Comparison of ENCODE assay signal across 32 cellular contexts in the genomic region with DNA sequence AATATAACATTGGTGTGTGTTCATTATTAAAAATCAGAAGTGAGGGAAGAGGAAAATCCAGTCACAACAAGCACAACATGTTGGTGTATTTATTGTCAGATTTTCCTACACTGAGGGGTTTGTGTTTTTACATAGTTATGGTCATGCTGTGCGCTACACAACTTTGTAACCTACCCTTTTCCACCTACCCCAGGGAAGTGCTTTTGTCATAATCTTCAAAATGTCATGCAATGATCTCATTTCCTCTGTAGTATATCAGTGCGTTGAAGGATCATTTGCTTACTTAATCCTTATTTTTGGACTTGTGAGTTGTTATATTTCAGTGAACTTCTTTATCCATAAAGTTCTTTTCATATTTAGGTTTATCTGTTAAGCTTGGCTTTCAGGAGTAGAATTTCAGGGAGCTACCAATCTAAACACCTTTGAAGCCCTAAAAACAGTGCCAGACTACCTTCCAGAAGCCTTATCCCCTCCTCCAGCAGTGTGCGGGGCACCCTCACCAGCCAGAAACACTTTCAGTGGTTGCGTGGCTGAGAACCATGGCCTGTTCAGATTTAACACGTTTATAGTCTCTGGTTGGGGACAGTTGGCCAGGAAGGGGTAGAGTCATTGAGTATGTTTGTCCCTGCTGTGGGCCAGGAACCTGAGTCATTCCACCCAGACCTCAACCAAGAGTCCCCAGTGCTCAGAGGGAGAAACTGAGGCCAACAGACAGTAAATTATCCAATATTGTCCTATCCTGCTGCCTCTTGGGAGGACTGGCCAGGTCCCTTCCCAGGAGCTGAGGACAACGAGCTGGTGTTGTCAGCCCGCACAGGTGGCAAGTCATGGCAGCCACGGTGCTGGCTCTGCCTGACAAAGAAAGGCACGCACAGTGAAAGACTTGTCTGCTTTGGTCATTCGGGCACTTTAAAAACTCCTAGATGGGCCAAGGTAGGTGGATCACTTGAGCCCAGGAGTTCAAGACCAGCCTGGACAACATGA. TPM values are rescaled to one million over a fixed set of nuclear protein-coding genes. Genes with fewer than 3 reads are reported as not detected.
DNase-seq lines count a peak whose midpoint lies in the region; ATAC-seq and TF ChIP-seq lines count a peak whose summit lies in the region.
"Had no signal": no experiment of that assay in that cellular context is flagged by ENCODE, and none has a peak within 500 bp of the region (broad histone marks: within the 10 kb centered on the region; RNA-seq: fewer than 3 reads in every experiment).

No MANE protein-coding gene starts in this region.

- no peak for TF ChIP-seq POLR2A in gastrocnemius medialis (IDR thresholded peaks at IDR 0.05)

- POLR2A ChIA-PET in activated CD8-positive, alpha-beta T cell treated with anti-CD3 and anti-CD28 coated beads for 36 hours (lab: Charles Lee): no interaction called here
- POLR2A ChIA-PET in activated CD8-positive, alpha-beta T cell treated with anti-CD3 and anti-CD28 coated beads, Interleukin-2, amount 10 ng/mL, durations not matched to agents 7 days and 5 days (lab: Charles Lee): no interaction called here
- POLR2A ChIA-PET in A673 (lab: Charles Lee; ENCODE audit: low non-redundant PET): no interaction called here

- H3K4me1 ChIP-seq in A673 (ENCODE audit: insufficient read depth, low read length, poor library complexity, severe bottlenecking) (peaks cover 7% of the 10 kb centered on the region), adipocyte (ENCODE audit: control insufficient read depth, insufficient read depth, low read length) (peaks cover 41% of the 10 kb centered on the region), gastrocnemius medialis (peaks cover 39 to 51% of the 10 kb centered on the region in 2 donors)
- H3K4me1 ChIP-seq: ascending aorta, colonic mucosa had no signal

- no peak for TF ChIP-seq CTCF in activated CD8-positive, alpha-beta T cell treated with anti-CD3 and anti-CD28 coated beads for 36 hours (IDR thresholded peaks at IDR 0.05)
- no peak for TF ChIP-seq CTCF in A673 (conservative IDR thresholded peaks at IDR 0.05; ENCODE audit: low read depth, low read length)
- TF ChIP-seq CTCF in gastrocnemius medialis (IDR thresholded peaks at IDR 0.05 in 4 of 5, conservative IDR thresholded peaks at IDR 0.05 in 1 of 5): no peak

- H3K4me1 Mint-ChIP-seq in activated CD8-positive, alpha-beta T cell treated with anti-CD3 and anti-CD28 coated beads for 36 hours (ENCODE audit: low read depth): peaks cover 12% of the 10 kb centered on the region
- H3K4me1 Mint-ChIP-seq in activated CD8-positive, alpha-beta T cell treated with anti-CD3 and anti-CD28 coated beads, Interleukin-2, amount 10 ng/mL, durations not matched to agents 7 days and 5 days (ENCODE audit: low read depth): peaks cover 13% of the 10 kb centered on the region

- no peak overlapping the region for H3K4me3 Mint-ChIP-seq in activated CD8-positive, alpha-beta T cell treated with anti-CD3 and anti-CD28 coated beads for 36 hours
- H3K4me3 Mint-ChIP-seq in activated CD8-positive, alpha-beta T cell treated with anti-CD3 and anti-CD28 coated beads, Interleukin-2, amount 10 ng/mL, durations not matched to agents 7 days and 5 days: no peak overlapping the region
- H3K4me3 Mint-ChIP-seq: activated naive CD4-positive, alpha-beta T cell treated with anti-CD3 and anti-CD28 coated beads, Interleukin-2, amount 50 U/mL, for 24 hours; CD4-positive, alpha-beta T cell; naive B cell had no signal

- CTCF ChIA-PET in activated CD8-positive, alpha-beta T cell treated with anti-CD3 and anti-CD28 coated beads for 36 hours (lab: Charles Lee): interaction anchor here (1.0 kb wide), 1 partner anchor 134 kb away, joined by 3 read pairs; no protein-coding TSS in a partner anchor
- CTCF ChIA-PET in activated CD8-positive, alpha-beta T cell treated with anti-CD3 and anti-CD28 coated beads, Interleukin-2, amount 10 ng/mL, durations not matched to agents 7 days and 5 days (lab: Charles Lee): interaction anchor here (1.1 kb wide), 1 partner anchor 31 kb away, joined by 4 read pairs; no protein-coding TSS in a partner anchor
- CTCF ChIA-PET in A673 (lab: Charles Lee): no interaction called here

- peaks cover 9% of the 10 kb centered on the region for H3K36me3 ChIP-seq in A673 (ENCODE audit: insufficient read depth, low read length, poor library complexity, severe bottlenecking)
- peaks cover 21% of the 10 kb centered on the region for H3K36me3 ChIP-seq in adipocyte (ENCODE audit: control insufficient read depth, insufficient read depth, low read length, severe bottlenecking)
- peaks cover 0 to 14% of the 10 kb centered on the region in 2 donors for H3K36me3 ChIP-seq in gastrocnemius medialis

- peak overlapping the region; percentile 15 for H3K27ac ChIP-seq in A673 (ENCODE audit: low read depth, low read length, poor library complexity, severe bottlenecking)
- H3K27ac ChIP-seq in gastrocnemius medialis: peak overlapping the region; percentile 71 to 83 (median 77)
- H3K27ac ChIP-seq: ascending aorta, colonic mucosa, epithelial cell of prostate, upper lobe of right lung had no signal

- in situ Hi-C loops in gastrocnemius medialis (cut with MboI; ENCODE audit: low sequenced_read_pairs in 4 of 4) (no loop called here), ACHN (cut with HindIII; ENCODE audit: low pct_ligation_motif_present, low pct_unique_long_range_greater_than_20kb, low sequenced_read_pairs) (no loop called here)

- H3K27ac Mint-ChIP-seq in activated CD8-positive, alpha-beta T cell treated with anti-CD3 and anti-CD28 coated beads for 36 hours: peak overlapping the region; percentile 47
- H3K27ac Mint-ChIP-seq in activated CD8-positive, alpha-beta T cell treated with anti-CD3 and anti-CD28 coated beads, Interleukin-2, amount 10 ng/mL, durations not matched to agents 7 days and 5 days: no peak overlapping the region
- H3K27ac Mint-ChIP-seq: activated naive CD4-positive, alpha-beta T cell treated with anti-CD3 and anti-CD28 coated beads, Interleukin-2, amount 50 U/mL, for 24 hours; CD4-positive, alpha-beta T cell had no signal

- H3K9ac ChIP-seq in adipocyte (ENCODE audit: low read length): peak overlapping the region; percentile 60

- H3K4me3 ChIP-seq in A673 (ENCODE audit: low read depth, low read length, poor library complexity, severe bottlenecking): no peak overlapping the region
- no peak overlapping the region for H3K4me3 ChIP-seq in adipocyte (ENCODE audit: low read length)
- no peak overlapping the region for H3K4me3 ChIP-seq in gastrocnemius medialis
- H3K4me3 ChIP-seq: ascending aorta, colonic mucosa, upper lobe of right lung had no signal

- H3K9me3 ChIP-seq in A673 (ENCODE audit: low read depth, low read length, poor library complexity, severe bottlenecking) (no peaks in the 10 kb centered on the region), adipocyte (ENCODE audit: control insufficient read depth, low read length) (no peaks in the 10 kb centered on the region), gastrocnemius medialis (no peaks in the 10 kb centered on the region)
- H3K9me3 ChIP-seq: ascending aorta, colonic mucosa, upper lobe of right lung had no signal

- peaks cover 6% of the 10 kb centered on the region for H3K36me3 Mint-ChIP-seq in activated CD8-positive, alpha-beta T cell treated with anti-CD3 and anti-CD28 coated beads for 36 hours (ENCODE audit: low read depth)
- peaks cover 4% of the 10 kb centered on the region for H3K36me3 Mint-ChIP-seq in activated CD8-positive, alpha-beta T cell treated with anti-CD3 and anti-CD28 coated beads, Interleukin-2, amount 10 ng/mL, durations not matched to agents 7 days and 5 days (ENCODE audit: low read depth)

- no peaks in the 10 kb centered on the region for H3K9me3 Mint-ChIP-seq in activated CD8-positive, alpha-beta T cell treated with anti-CD3 and anti-CD28 coated beads for 36 hours
- H3K9me3 Mint-ChIP-seq in activated CD8-positive, alpha-beta T cell treated with anti-CD3 and anti-CD28 coated beads, Interleukin-2, amount 10 ng/mL, durations not matched to agents 7 days and 5 days (ENCODE audit: insufficient read depth): no peaks in the 10 kb centered on the region
- H3K9me3 Mint-ChIP-seq: activated naive CD4-positive, alpha-beta T cell treated with anti-CD3 and anti-CD28 coated beads, Interleukin-2, amount 50 U/mL, for 24 hours; CD4-positive, alpha-beta T cell; naive B cell had no signal

- intact Hi-C loops in activated CD8-positive, alpha-beta T cell treated with anti-CD3 and anti-CD28 coated beads for 36 hours (cut with micrococcal nuclease): no loop called here
- intact Hi-C loops in A673 (cut with micrococcal nuclease; ENCODE audit: unreplicated experiment) (no loop called here), gastrocnemius medialis (cut with DNase I; ENCODE audit: low total_unique reads) (loop anchor here (2.0 kb wide), 1 partner anchor 39 kb away; no protein-coding TSS in a partner anchor)

- no peaks in the 10 kb centered on the region for H3K27me3 ChIP-seq in A673 (replicated peaks; ENCODE audit: insufficient read depth, low read depth, low read length, poor library complexity)
- no peaks in the 10 kb centered on the region for H3K27me3 ChIP-seq in adipocyte (replicated peaks; ENCODE audit: control insufficient read depth, insufficient read depth, low read length)
- no peaks in the 10 kb centered on the region for H3K27me3 ChIP-seq in gastrocnemius medialis
- H3K27me3 ChIP-seq: ascending aorta, colonic mucosa, upper lobe of right lung had no signal

- no TSS peak for BruUV-seq in A673 (replicated peaks; lab: Mats Ljungman, UMichigan)

- DNase-seq in activated CD8-positive, alpha-beta T cell treated with anti-CD3 and anti-CD28 coated beads for 36 hours: peak; percentile 27
- DNase-seq in activated CD8-positive, alpha-beta T cell treated with anti-CD3 and anti-CD28 coated beads, Interleukin-2, amount 10 ng/mL, durations not matched to agents 7 days and 5 days: no peak
- DNase-seq in A673 (ENCODE audit: low spot score) (no peak), adipocyte (ENCODE audit: low read depth) (no peak), gastrocnemius medialis (no peak), NCI-H2107 (lab: John Stamatoyannopoulos, UW) (no peak), NCI-H1417 (lab: John Stamatoyannopoulos, UW) (no peak), ACHN (no peak)
- DNase-seq: 8988T; activated CD4-positive, alpha-beta T cell treated with anti-CD3 and anti-CD28 coated beads for 4 hours; AML-193; CD4-positive, alpha-beta T cell; colonic mucosa; effector CD8-positive, alpha-beta T cell; glutamatergic neuron; GOT3; islet precursor cell; Kasumi-1; midbrain; naive B cell; NCI-H1417 treated with DMSO at 0.1 percent for 48 hours; NCI-H2081 treated with DMSO at 0.1 percent for 48 hours; NCI-H226; NCI-H526 treated with DMSO at 0.1 percent for 48 hours; SHP77; stimulated activated CD4-positive, alpha-beta T cell treated with anti-CD3 and anti-CD28 coated beads, Interleukin-12 subunit alpha, Interleukin-12 subunit beta, amount 100 ng/mL, for 4 hours; stimulated activated CD4-positive, alpha-beta T cell treated with anti-CD3 and anti-CD28 coated beads, Interleukin-4, amount 100 ng/mL, for 1 hour; upper lobe of right lung had no signal

- H3K27me3 Mint-ChIP-seq in activated CD8-positive, alpha-beta T cell treated with anti-CD3 and anti-CD28 coated beads for 36 hours: no peaks in the 10 kb centered on the region
- H3K27me3 Mint-ChIP-seq in activated CD8-positive, alpha-beta T cell treated with anti-CD3 and anti-CD28 coated beads, Interleukin-2, amount 10 ng/mL, durations not matched to agents 7 days and 5 days (ENCODE audit: low read depth): no peaks in the 10 kb centered on the region
- H3K27me3 Mint-ChIP-seq: activated naive CD4-positive, alpha-beta T cell treated with anti-CD3 and anti-CD28 coated beads, Interleukin-2, amount 50 U/mL, for 24 hours; CD4-positive, alpha-beta T cell; naive B cell had no signal

- peak; percentile 74 for ATAC-seq in activated CD8-positive, alpha-beta T cell treated with anti-CD3 and anti-CD28 coated beads for 36 hours
- no peak for ATAC-seq in activated CD8-positive, alpha-beta T cell treated with anti-CD3 and anti-CD28 coated beads, Interleukin-2, amount 10 ng/mL, durations not matched to agents 7 days and 5 days
- ATAC-seq in gastrocnemius medialis: no peak
- ATAC-seq: sciatic nerve, upper lobe of right lung had no signal

RNA-seq across cellular contexts. Expression of a gene that starts 40.3 kb away (rescaled TPM):
- 10 to 100 TPM; 18.0 to 18.4 TPM for total RNA-seq in activated CD8-positive, alpha-beta T cell treated with anti-CD3 and anti-CD28 coated beads for 36 hours
- 10 to 100 TPM; 14.9 to 16.2 TPM for total RNA-seq in activated CD8-positive, alpha-beta T cell treated with anti-CD3 and anti-CD28 coated beads, Interleukin-2, amount 10 ng/mL, durations not matched to agents 7 days and 5 days
- total RNA-seq in A673 (2021) (38.2 and 38.8 TPM in 2 replicates), gastrocnemius medialis (1 to 10 TPM; 2.9 to 9.1 (median 6.3) TPM)
